3 cellular contexts compared by ENCODE assay signal in the genomic region with DNA sequence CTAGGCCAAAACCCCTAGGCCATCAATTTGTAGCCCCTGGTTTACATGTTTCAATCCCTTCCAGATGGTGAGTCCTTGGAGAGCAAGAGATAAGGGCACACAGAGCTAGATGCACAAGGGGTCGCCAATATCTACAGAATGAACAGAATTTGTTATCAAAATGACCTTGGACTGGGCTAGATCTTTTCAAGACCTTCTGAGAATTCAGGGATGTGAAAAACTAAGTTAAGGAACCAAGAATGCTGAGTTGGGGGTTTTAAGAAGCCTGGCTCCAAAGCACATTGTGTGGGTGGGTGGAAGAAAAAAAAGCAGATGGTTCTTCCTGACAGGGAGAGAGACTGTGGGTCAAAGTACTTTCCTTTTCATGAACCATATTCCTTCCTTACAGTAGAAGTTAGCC.
TF ChIP-seq lines count a peak whose summit lies in the region.

No MANE protein-coding gene starts in this region.

TF ChIP-seq in SK-N-SH, 30 proteins besides CTCF, POLR2A, EP300 and RAD21 (continued from another document and continues in another):
- TF ChIP-seq, protein P1, sequence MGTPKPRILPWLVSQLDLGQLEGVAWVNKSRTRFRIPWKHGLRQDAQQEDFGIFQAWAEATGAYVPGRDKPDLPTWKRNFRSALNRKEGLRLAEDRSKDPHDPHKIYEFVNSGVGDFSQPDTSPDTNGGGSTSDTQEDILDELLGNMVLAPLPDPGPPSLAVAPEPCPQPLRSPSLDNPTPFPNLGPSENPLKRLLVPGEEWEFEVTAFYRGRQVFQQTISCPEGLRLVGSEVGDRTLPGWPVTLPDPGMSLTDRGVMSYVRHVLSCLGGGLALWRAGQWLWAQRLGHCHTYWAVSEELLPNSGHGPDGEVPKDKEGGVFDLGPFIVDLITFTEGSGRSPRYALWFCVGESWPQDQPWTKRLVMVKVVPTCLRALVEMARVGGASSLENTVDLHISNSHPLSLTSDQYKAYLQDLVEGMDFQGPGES (IDR thresholded peaks at IDR 0.05; ENCODE audit: low read depth, low read length): no peak
- TF ChIP-seq CHD2 (IDR thresholded peaks at IDR 0.05; ENCODE audit: low read length, partially characterized antibody) (no peak), YY1 (IDR thresholded peaks at IDR 0.05; ENCODE audit: low read depth) (no peak), POLR2AphosphoS5 (IDR thresholded peaks at IDR 0.05; ENCODE audit: low read depth, low read length) (no peak), SIN3A (IDR thresholded peaks at IDR 0.05; ENCODE audit: borderline replicate concordance, low read depth, low read length) (no peak), FOSL2 (IDR thresholded peaks at IDR 0.05; ENCODE audit: borderline replicate concordance, low read depth) (no peak), GATA2 (CRISPR knock-in tag; IDR thresholded peaks at IDR 0.05) (no peak), RCOR1 (IDR thresholded peaks at IDR 0.05; ENCODE audit: low read length) (no peak), NFIC (IDR thresholded peaks at IDR 0.05; ENCODE audit: borderline replicate concordance) (no peak), GABPA (IDR thresholded peaks at IDR 0.05; ENCODE audit: low read depth) (no peak), TCF12 (IDR thresholded peaks at IDR 0.05) (no peak), MXI1 (IDR thresholded peaks at IDR 0.05; ENCODE audit: low read depth, low read length) (no peak), NRF1 (IDR thresholded peaks at IDR 0.05; ENCODE audit: low read depth, low read length) (no peak), ELF1 (IDR thresholded peaks at IDR 0.05) (no peak)
- TF ChIP-seq, protein P2, sequence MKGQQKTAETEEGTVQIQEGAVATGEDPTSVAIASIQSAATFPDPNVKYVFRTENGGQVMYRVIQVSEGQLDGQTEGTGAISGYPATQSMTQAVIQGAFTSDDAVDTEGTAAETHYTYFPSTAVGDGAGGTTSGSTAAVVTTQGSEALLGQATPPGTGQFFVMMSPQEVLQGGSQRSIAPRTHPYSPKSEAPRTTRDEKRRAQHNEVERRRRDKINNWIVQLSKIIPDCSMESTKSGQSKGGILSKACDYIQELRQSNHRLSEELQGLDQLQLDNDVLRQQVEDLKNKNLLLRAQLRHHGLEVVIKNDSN (IDR thresholded peaks at IDR 0.05; ENCODE audit: borderline replicate concordance, low read depth): no peak
- TF ChIP-seq, protein P3, sequence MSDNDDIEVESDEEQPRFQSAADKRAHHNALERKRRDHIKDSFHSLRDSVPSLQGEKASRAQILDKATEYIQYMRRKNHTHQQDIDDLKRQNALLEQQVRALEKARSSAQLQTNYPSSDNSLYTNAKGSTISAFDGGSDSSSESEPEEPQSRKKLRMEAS (IDR thresholded peaks at IDR 0.05; ENCODE audit: low read depth): no peak
- TF ChIP-seq, protein P4, sequence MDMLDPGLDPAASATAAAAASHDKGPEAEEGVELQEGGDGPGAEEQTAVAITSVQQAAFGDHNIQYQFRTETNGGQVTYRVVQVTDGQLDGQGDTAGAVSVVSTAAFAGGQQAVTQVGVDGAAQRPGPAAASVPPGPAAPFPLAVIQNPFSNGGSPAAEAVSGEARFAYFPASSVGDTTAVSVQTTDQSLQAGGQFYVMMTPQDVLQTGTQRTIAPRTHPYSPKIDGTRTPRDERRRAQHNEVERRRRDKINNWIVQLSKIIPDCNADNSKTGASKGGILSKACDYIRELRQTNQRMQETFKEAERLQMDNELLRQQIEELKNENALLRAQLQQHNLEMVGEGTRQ (IDR thresholded peaks at IDR 0.05; ENCODE audit: borderline replicate concordance, low read depth, low read length): no peak
- TF ChIP-seq, protein P5, sequence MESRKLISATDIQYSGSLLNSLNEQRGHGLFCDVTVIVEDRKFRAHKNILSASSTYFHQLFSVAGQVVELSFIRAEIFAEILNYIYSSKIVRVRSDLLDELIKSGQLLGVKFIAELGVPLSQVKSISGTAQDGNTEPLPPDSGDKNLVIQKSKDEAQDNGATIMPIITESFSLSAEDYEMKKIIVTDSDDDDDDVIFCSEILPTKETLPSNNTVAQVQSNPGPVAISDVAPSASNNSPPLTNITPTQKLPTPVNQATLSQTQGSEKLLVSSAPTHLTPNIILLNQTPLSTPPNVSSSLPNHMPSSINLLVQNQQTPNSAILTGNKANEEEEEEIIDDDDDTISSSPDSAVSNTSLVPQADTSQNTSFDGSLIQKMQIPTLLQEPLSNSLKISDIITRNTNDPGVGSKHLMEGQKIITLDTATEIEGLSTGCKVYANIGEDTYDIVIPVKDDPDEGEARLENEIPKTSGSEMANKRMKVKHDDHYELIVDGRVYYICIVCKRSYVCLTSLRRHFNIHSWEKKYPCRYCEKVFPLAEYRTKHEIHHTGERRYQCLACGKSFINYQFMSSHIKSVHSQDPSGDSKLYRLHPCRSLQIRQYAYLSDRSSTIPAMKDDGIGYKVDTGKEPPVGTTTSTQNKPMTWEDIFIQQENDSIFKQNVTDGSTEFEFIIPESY (IDR thresholded peaks at IDR 0.05; ENCODE audit: borderline replicate concordance, low read depth): no peak

TF ChIP-seq in SK-N-SH treated with all-trans-retinoic acid at 6 μM for 48 hours, 23 proteins besides CTCF, POLR2A, EP300 and RAD21 (continued from another document):
- TF ChIP-seq, protein P6, sequence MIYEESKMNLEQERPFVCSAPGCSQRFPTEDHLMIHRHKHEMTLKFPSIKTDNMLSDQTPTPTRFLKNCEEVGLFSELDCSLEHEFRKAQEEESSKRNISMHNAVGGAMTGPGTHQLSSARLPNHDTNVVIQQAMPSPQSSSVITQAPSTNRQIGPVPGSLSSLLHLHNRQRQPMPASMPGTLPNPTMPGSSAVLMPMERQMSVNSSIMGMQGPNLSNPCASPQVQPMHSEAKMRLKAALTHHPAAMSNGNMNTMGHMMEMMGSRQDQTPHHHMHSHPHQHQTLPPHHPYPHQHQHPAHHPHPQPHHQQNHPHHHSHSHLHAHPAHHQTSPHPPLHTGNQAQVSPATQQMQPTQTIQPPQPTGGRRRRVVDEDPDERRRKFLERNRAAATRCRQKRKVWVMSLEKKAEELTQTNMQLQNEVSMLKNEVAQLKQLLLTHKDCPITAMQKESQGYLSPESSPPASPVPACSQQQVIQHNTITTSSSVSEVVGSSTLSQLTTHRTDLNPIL (CRISPR knock-in tag; IDR thresholded peaks at IDR 0.05; ENCODE audit: low read depth): no peak
- TF ChIP-seq, protein P7, sequence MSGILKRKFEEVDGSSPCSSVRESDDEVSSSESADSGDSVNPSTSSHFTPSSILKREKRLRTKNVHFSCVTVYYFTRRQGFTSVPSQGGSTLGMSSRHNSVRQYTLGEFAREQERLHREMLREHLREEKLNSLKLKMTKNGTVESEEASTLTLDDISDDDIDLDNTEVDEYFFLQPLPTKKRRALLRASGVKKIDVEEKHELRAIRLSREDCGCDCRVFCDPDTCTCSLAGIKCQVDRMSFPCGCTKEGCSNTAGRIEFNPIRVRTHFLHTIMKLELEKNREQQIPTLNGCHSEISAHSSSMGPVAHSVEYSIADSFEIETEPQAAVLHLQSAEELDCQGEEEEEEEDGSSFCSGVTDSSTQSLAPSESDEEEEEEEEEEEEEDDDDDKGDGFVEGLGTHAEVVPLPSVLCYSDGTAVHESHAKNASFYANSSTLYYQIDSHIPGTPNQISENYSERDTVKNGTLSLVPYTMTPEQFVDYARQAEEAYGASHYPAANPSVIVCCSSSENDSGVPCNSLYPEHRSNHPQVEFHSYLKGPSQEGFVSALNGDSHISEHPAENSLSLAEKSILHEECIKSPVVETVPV (CRISPR knock-in tag; IDR thresholded peaks at IDR 0.05): no peak
- TF ChIP-seq ZFP3 (CRISPR knock-in tag; IDR thresholded peaks at IDR 0.05) (no peak), ESRRG (CRISPR knock-in tag; IDR thresholded peaks at IDR 0.05) (no peak), RARB (CRISPR knock-in tag; IDR thresholded peaks at IDR 0.05) (no peak), ZNF8 (CRISPR knock-in tag; IDR thresholded peaks at IDR 0.05) (no peak), CSDC2 (CRISPR knock-in tag; IDR thresholded peaks at IDR 0.05) (no peak), ZC3H10 (CRISPR knock-in tag; IDR thresholded peaks at IDR 0.05) (no peak), SNAI2 (CRISPR knock-in tag; IDR thresholded peaks at IDR 0.05) (no peak)

TF ChIP-seq in HepG2, 621 proteins besides CTCF, POLR2A, EP300 and RAD21 (continued from another document):
- TF ChIP-seq, protein P8, sequence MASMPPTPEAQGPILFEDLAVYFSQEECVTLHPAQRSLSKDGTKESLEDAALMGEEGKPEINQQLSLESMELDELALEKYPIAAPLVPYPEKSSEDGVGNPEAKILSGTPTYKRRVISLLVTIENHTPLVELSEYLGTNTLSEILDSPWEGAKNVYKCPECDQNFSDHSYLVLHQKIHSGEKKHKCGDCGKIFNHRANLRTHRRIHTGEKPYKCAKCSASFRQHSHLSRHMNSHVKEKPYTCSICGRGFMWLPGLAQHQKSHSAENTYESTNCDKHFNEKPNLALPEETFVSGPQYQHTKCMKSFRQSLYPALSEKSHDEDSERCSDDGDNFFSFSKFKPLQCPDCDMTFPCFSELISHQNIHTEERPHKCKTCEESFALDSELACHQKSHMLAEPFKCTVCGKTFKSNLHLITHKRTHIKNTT (CRISPR knock-in tag; IDR thresholded peaks at IDR 0.05): no peak
- TF ChIP-seq, protein P9, sequence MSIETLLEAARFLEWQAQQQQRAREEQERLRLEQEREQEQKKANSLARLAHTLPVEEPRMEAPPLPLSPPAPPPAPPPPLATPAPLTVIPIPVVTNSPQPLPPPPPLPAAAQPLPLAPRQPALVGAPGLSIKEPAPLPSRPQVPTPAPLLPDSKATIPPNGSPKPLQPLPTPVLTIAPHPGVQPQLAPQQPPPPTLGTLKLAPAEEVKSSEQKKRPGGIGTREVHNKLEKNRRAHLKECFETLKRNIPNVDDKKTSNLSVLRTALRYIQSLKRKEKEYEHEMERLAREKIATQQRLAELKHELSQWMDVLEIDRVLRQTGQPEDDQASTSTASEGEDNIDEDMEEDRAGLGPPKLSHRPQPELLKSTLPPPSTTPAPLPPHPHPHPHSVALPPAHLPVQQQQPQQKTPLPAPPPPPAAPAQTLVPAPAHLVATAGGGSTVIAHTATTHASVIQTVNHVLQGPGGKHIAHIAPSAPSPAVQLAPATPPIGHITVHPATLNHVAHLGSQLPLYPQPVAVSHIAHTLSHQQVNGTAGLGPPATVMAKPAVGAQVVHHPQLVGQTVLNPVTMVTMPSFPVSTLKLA (IDR thresholded peaks at IDR 0.05): peak; percentile 51; the same call in 1 of the 2 replicates
